ENCODE assay signal across 7 cellular contexts in genomic region chr15:68213491-68213845, GRCh38. TPM values are rescaled to one million over a fixed set of nuclear protein-coding genes. Genes with fewer than 3 reads are reported as not detected.
DNase-seq lines count a peak whose midpoint lies in the region; ATAC-seq and TF ChIP-seq lines count a peak whose summit lies in the region.
"Not testable (repeated sequence)": the region's sequence is repeated elsewhere in the genome, so short reads cannot be mapped to it uniquely, and the experiment has no call there.

No MANE protein-coding gene starts in this region.

- peaks cover 9 to 65% (median 37%) of the 10 kb centered on the region in 11 experiments; a peak in 20 of 22 replicates for H3K36me3 ChIP-seq in BLaER1 treated with 17β-estradiol and CSF1 and Interleukin-3, amounts not matched to agents 10 nM and 100 nM
- H3K36me3 ChIP-seq in heart left ventricle (peaks cover 0 to 13% (median 0%) of the 10 kb centered on the region in 9 donors), lower lobe of right lung (peaks cover 18% of the 10 kb centered on the region), spleen (peaks cover 0 to 63% (median 0%) of the 10 kb centered on the region in 6 donors)
- not testable (repeated sequence) for H3K36me3 ChIP-seq in aorta (ENCODE audit: control insufficient read depth in 1 of 2, insufficient read depth in 2 of 2, low read length in 1 of 2)

- not testable (repeated sequence) for H3K27me3 ChIP-seq in BLaER1 treated with 17β-estradiol and CSF1 and Interleukin-3, amounts not matched to agents 10 nM and 100 nM; heart left ventricle; lower lobe of right lung (ENCODE audit: low read depth); spleen (replicated peaks in 1 of 7); aorta (ENCODE audit: control insufficient read depth in 1 of 2, insufficient read depth in 2 of 2, low read length in 1 of 2)

- peaks cover 0 to 90% (median 68%) of the 10 kb centered on the region in 11 experiments; a peak in 17 of 22 replicates for H4K20me1 ChIP-seq in BLaER1 treated with 17β-estradiol and CSF1 and Interleukin-3, amounts not matched to agents 10 nM and 100 nM

- WGBS in heart left ventricle, 4 donors: 93 to 97% (median 94%) methylated on average over 6 of the region's 6 CpGs
- 94 to 96% (median 96%) methylated on average over 6 of the region's 6 CpGs for WGBS in spleen, 5 donors
- WGBS in aorta, 2 donors: 91 to 95% methylated on average over 6 of the region's 6 CpGs

- not testable (repeated sequence) for ATAC-seq in heart left ventricle; lower lobe of right lung; aorta (ENCODE audit: low FRiP score)

- DNase-seq in RWPE1 (ENCODE audit: low spot score): not testable (repeated sequence)
- peak; percentile 27 for DNase-seq in activated effector memory CD4-positive, alpha-beta T cell treated with anti-CD3 and anti-CD28 coated beads, Interleukin-2, amount 50 U/mL, for 16 hours
- peak in 3 of 5 donors; percentile 4 to 7 (median 6) for DNase-seq in heart left ventricle
- DNase-seq in lower lobe of right lung: peak; percentile 20
- DNase-seq in spleen: peak; percentile 31
- peak; percentile 12 to 28 for DNase-seq in aorta

- peak overlapping the region in 6 of 11 experiments; percentile 20 to 92 (median 78); a peak in 10 of 22 replicates for H3K4me2 ChIP-seq in BLaER1 treated with 17β-estradiol and CSF1 and Interleukin-3, amounts not matched to agents 10 nM and 100 nM

- H3K9me3 ChIP-seq in BLaER1 treated with 17β-estradiol and CSF1 and Interleukin-3, amounts not matched to agents 10 nM and 100 nM (replicated peaks in 1 of 11); heart left ventricle; lower lobe of right lung; spleen; aorta (ENCODE audit: control insufficient read depth, low read length): not testable (repeated sequence)

- CTCF ChIA-PET in RWPE1 (lab: Yijun Ruan, JAX): not testable (repeated sequence)

- H3K4me1 ChIP-seq in BLaER1 treated with 17β-estradiol and CSF1 and Interleukin-3, amounts not matched to agents 10 nM and 100 nM: peaks cover 60 to 77% (median 67%) of the 10 kb centered on the region in 10 experiments
- H3K4me1 ChIP-seq in heart left ventricle: peaks cover 0 to 56% (median 7%) of the 10 kb centered on the region in 12 donors
- peaks cover 11% of the 10 kb centered on the region for H3K4me1 ChIP-seq in lower lobe of right lung
- H3K4me1 ChIP-seq in spleen: peaks cover 0 to 45% (median 24%) of the 10 kb centered on the region in 6 donors
- H3K4me1 ChIP-seq in aorta (ENCODE audit: control insufficient read depth in 1 of 2, insufficient read depth in 2 of 2, low read length in 2 of 2): not testable (repeated sequence)

- intact Hi-C loops in heart left ventricle (cut with DNase I) (loop anchor here in 4 of 10 donors (5.0 kb wide), 1 partner anchor 351 kb away; no protein-coding TSS in a partner anchor), spleen (cut with DNase I; ENCODE audit: low total_unique reads) (loop anchor here (5.0 kb wide), 1 partner anchor 351 kb away; no protein-coding TSS in a partner anchor), aorta (cut with DNase I) (loop anchor here in 1 of 2 donors (5.0 kb wide), 1 partner anchor 351 kb away; no protein-coding TSS in a partner anchor)
- intact Hi-C loops in lower lobe of right lung (cut with DNase I): not testable (repeated sequence)

- TF ChIP-seq CTCF in RWPE1 (conservative IDR thresholded peaks at IDR 0.05; ENCODE audit: low read depth); heart left ventricle (IDR thresholded peaks at IDR 0.05); lower lobe of right lung (IDR thresholded peaks at IDR 0.05); spleen (IDR thresholded peaks at IDR 0.05 in 8 of 11, conservative IDR thresholded peaks at IDR 0.05 in 3 of 11): not testable (repeated sequence)

- H3K27ac ChIP-seq in BLaER1 treated with 17β-estradiol and CSF1 and Interleukin-3, amounts not matched to agents 10 nM and 100 nM: 0 out of 22 replicates have a peak overlapping the region, but pooled peaks of 1 of the 11 experiments have one; percentile 12
- H3K27ac ChIP-seq in RWPE1: peak overlapping the region; percentile 23
- not testable (repeated sequence) for H3K27ac ChIP-seq in heart left ventricle; lower lobe of right lung; spleen; aorta (ENCODE audit: low read depth in 1 of 2, low read length in 2 of 2)

- POLR2A ChIA-PET in RWPE1 (lab: Yijun Ruan, JAX; ENCODE audit: low non-redundant PET): not testable (repeated sequence)

- not testable (repeated sequence) for H3K4me3 ChIP-seq in BLaER1 treated with 17β-estradiol and CSF1 and Interleukin-3, amounts not matched to agents 10 nM and 100 nM; heart left ventricle; lower lobe of right lung; spleen; aorta (ENCODE audit: low read length in 2 of 2)

- TF ChIP-seq POLR2A in heart left ventricle (IDR thresholded peaks at IDR 0.05); spleen (IDR thresholded peaks at IDR 0.05): not testable (repeated sequence)

- not testable (repeated sequence) for H3K9ac ChIP-seq in BLaER1 treated with 17β-estradiol and CSF1 and Interleukin-3, amounts not matched to agents 10 nM and 100 nM

RNA-seq across cellular contexts. Expression of gene CALML4, which starts 8.3 kb away (rescaled TPM):
- total RNA-seq in heart left ventricle (1 to 10 TPM in 5 of 9 donors, under 1 TPM in 4; 0.21 to 6.6 (median 1.5) TPM), lower lobe of right lung (7.3 TPM), spleen (10 to 100 TPM in 3 of 7 donors, 1 to 10 TPM in 4; 7.8 to 11.2 (median 9.7) TPM), aorta (1 to 10 TPM; 4.0 to 8.3 TPM)
- polyA plus RNA-seq in heart left ventricle (1 to 10 TPM; 1.2 to 1.6 TPM), spleen (10 to 100 TPM in 2 of 3 donors, 1 to 10 TPM in 1; 8.2 to 15.9 (median 13.2) TPM), aorta (10 to 100 TPM in 1 of 2 donors, 1 to 10 TPM in 1; 3.9 to 29.9 TPM)

RNA-seq across cellular contexts. Expression of gene CLN6, which starts 16.1 kb away (rescaled TPM):
- 10 to 100 TPM in 3 of 9 donors, 1 to 10 TPM in 6; 5.6 to 24.1 (median 8.9) TPM for total RNA-seq in heart left ventricle
- 10 to 100 TPM in 1 of 2 donors, 1 to 10 TPM in 1; 8.6 to 19.0 TPM for polyA plus RNA-seq in heart left ventricle
- 37.9 TPM for total RNA-seq in lower lobe of right lung
- 10 to 100 TPM; 25.0 to 38.6 (median 29.7) TPM for total RNA-seq in spleen
- polyA plus RNA-seq in spleen: 10 to 100 TPM in 2 of 3 donors, 1 to 10 TPM in 1; 9.8 to 21.7 (median 18.1) TPM
- total RNA-seq in aorta: 10 to 100 TPM; 11.3 to 16.8 TPM
- polyA plus RNA-seq in aorta: 1 to 10 TPM; 5.3 to 8.2 TPM
